8 cellular contexts compared by ENCODE assay signal in genomic region chr14:85934123-85934885, GRCh38.
DNase-seq lines count a peak whose midpoint lies in the region; ATAC-seq and TF ChIP-seq lines count a peak whose summit lies in the region.

No MANE protein-coding gene starts in this region.

- peak; percentile 37 for DNase-seq in DMS53 treated with DMSO at 0.1 percent for 48 hours (lab: John Stamatoyannopoulos, UW; ENCODE audit: unreplicated experiment)
- peak; percentile 16 for DNase-seq in HPDE6-E6E7 (ENCODE audit: extremely low spot score)
- DNase-seq in activated naive CD4-positive, alpha-beta T cell treated with anti-CD3 and anti-CD28 coated beads, Interleukin-2, amount 50 U/mL, for 72 hours (ENCODE audit: low spot score in 2 of 2): peak; percentile 18 to 60
- peak; percentile 3 for DNase-seq in left kidney (ENCODE audit: low read depth, low spot score)
- peak; percentile 10 to 27 for DNase-seq in stimulated activated CD8-positive, alpha-beta memory T cell treated with anti-CD3 and anti-CD28 coated beads, Interleukin-15, amount 100 ng/mL, for 4 hours (ENCODE audit: low read depth in 2 of 2)
- DNase-seq in D341Med (ENCODE audit: low spot score): no peak

- H3K9me3 Mint-ChIP-seq in activated naive CD4-positive, alpha-beta T cell treated with anti-CD3 and anti-CD28 coated beads, Interleukin-2, amount 50 U/mL, for 72 hours: peaks cover 14 to 24% of the 10 kb centered on the region in 2 donors

- peak overlapping the region; percentile 81 to 95 for H3K27ac Mint-ChIP-seq in activated naive CD4-positive, alpha-beta T cell treated with anti-CD3 and anti-CD28 coated beads, Interleukin-2, amount 50 U/mL, for 72 hours

- H3K36me3 Mint-ChIP-seq in activated naive CD4-positive, alpha-beta T cell treated with anti-CD3 and anti-CD28 coated beads, Interleukin-2, amount 50 U/mL, for 72 hours: peaks cover 17 to 24% of the 10 kb centered on the region in 2 donors

- ATAC-seq in GM21360 (IDR thresholded peaks at IDR 0.05; ENCODE audit: unreplicated experiment): peak; percentile 91
- ATAC-seq in SK-N-SH treated with all-trans-retinoic acid at 6 μM for 48 hours: peak; percentile 85
- ATAC-seq in activated naive CD4-positive, alpha-beta T cell treated with anti-CD3 and anti-CD28 coated beads, Interleukin-2, amount 50 U/mL, for 72 hours: peak; percentile 80 to 89

TF ChIP-seq in SK-N-SH treated with all-trans-retinoic acid at 6 μM for 48 hours, 23 proteins besides CTCF, POLR2A, EP300 and RAD21:
- TF ChIP-seq CREB5 (CRISPR knock-in tag; IDR thresholded peaks at IDR 0.05; ENCODE audit: low read depth) (no peak), ARNTL (CRISPR knock-in tag; IDR thresholded peaks at IDR 0.05; ENCODE audit: borderline replicate concordance, low read depth) (no peak), SNAI2 (CRISPR knock-in tag; IDR thresholded peaks at IDR 0.05) (no peak), CSDC2 (CRISPR knock-in tag; IDR thresholded peaks at IDR 0.05) (no peak), ZFP30 (CRISPR knock-in tag; IDR thresholded peaks at IDR 0.05) (no peak), PATZ1 (CRISPR knock-in tag; IDR thresholded peaks at IDR 0.05; ENCODE audit: borderline replicate concordance) (no peak), TSHZ2 (CRISPR knock-in tag; IDR thresholded peaks at IDR 0.05) (no peak), ZC3H10 (CRISPR knock-in tag; IDR thresholded peaks at IDR 0.05) (no peak), RARB (CRISPR knock-in tag; IDR thresholded peaks at IDR 0.05) (no peak), ZNF8 (CRISPR knock-in tag; IDR thresholded peaks at IDR 0.05) (no peak), POU6F1 (CRISPR knock-in tag; IDR thresholded peaks at IDR 0.05; ENCODE audit: borderline replicate concordance, low read depth) (no peak), TOX (CRISPR knock-in tag; IDR thresholded peaks at IDR 0.05; ENCODE audit: borderline replicate concordance) (no peak), ESRRG (CRISPR knock-in tag; IDR thresholded peaks at IDR 0.05) (no peak), PPARA (CRISPR knock-in tag; IDR thresholded peaks at IDR 0.05; ENCODE audit: borderline replicate concordance) (no peak), CSRNP3 (CRISPR knock-in tag; IDR thresholded peaks at IDR 0.05) (no peak), ZFP3 (CRISPR knock-in tag; IDR thresholded peaks at IDR 0.05) (no peak), ZNF70 (CRISPR knock-in tag; IDR thresholded peaks at IDR 0.05) (no peak), ZNF565 (CRISPR knock-in tag; conservative IDR thresholded peaks at IDR 0.05; ENCODE audit: low read depth) (no peak), BACH2 (CRISPR knock-in tag; IDR thresholded peaks at IDR 0.05; ENCODE audit: borderline replicate concordance) (no peak)
